Comparison of ENCODE assay signal across 1 cellular context in genomic region chr19:50416815-50417137, GRCh38.
TF ChIP-seq lines count a peak whose summit lies in the region.

No MANE protein-coding gene starts in this region.

TF ChIP-seq in GM12878, 131 proteins besides CTCF, POLR2A, EP300 and RAD21:
- 0 out of 2 replicates have a peak, but pooled peaks have one; percentile 42 for TF ChIP-seq IKZF1 (conservative IDR thresholded peaks at IDR 0.05)
- TF ChIP-seq CUX1 (IDR thresholded peaks at IDR 0.05; ENCODE audit: insufficient replicate concordance, low read depth, low read length): no peak
- 0 out of 2 replicates have a peak, but pooled peaks have one; percentile 32 for TF ChIP-seq EED (IDR thresholded peaks at IDR 0.05; ENCODE audit: low read depth)
